In the genomic region with DNA sequence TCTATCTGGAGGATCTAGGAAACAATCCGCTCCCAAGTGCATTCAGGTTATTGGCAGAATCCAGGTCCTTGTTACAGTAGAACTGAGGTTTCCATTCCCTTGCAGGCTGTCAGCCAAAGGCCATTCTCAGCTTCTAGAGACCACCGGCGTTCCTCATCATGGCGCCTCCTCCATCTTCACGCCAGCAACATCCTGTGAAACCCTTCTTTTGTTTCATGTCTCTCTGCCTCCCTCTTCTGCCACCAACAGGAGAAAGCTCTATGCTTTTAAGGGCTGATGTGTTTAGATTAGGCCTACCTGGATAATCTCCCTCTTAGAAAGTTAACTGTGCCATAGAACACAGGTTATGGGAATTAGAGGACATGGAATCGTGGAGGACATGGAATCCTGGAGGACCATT, we compare ENCODE assay signal across 1 cellular context.
TF ChIP-seq lines count a peak whose summit lies in the region.

No MANE protein-coding gene starts in this region.

TF ChIP-seq in WTC11, 78 proteins besides CTCF, POLR2A, EP300 and RAD21 (continued from another document):
- TF ChIP-seq ATF6 (CRISPR knock-in tag; IDR thresholded peaks at IDR 0.05) (no peak), ZBTB43 (CRISPR knock-in tag; IDR thresholded peaks at IDR 0.05) (no peak)
